36 cellular contexts compared by ENCODE assay signal in genomic region chr2:177730792-177731191, GRCh38.
"Had no signal": no experiment of that assay in that cellular context is flagged by ENCODE, and none has a peak within 500 bp of the region (broad histone marks: within the 10 kb centered on the region; RNA-seq: fewer than 3 reads in every experiment).

No MANE protein-coding gene starts in this region.

- ATAC-seq: activated CD4-positive, alpha-beta T cell treated with anti-CD3 and anti-CD28 coated beads for 36 hours; activated CD8-positive, alpha-beta memory T cell treated with anti-CD3 and anti-CD28 coated beads, Interleukin-2, amount 10 ng/mL, durations not matched to agents 7 days and 5 days; activated CD8-positive, alpha-beta T cell treated with anti-CD3 and anti-CD28 coated beads, Interleukin-2, amount 10 ng/mL, durations not matched to agents 7 days and 5 days; activated naive CD4-positive, alpha-beta T cell treated with anti-CD3 and anti-CD28 coated beads, Interleukin-2, amount 50 U/mL, for 72 hours; activated T-cell treated with anti-CD3 and anti-CD28 coated beads, Interleukin-2, amount 50 U/mL, for 72 hours; heart left ventricle; T-helper 17 cell had no signal

- H3K36me3 Mint-ChIP-seq: activated CD4-positive, alpha-beta memory T cell treated with anti-CD3 and anti-CD28 coated beads for 36 hours; activated CD8-positive, alpha-beta memory T cell treated with anti-CD3 and anti-CD28 coated beads, Interleukin-2, amount 10 ng/mL, durations not matched to agents 7 days and 5 days; activated naive CD4-positive, alpha-beta T cell treated with anti-CD3 and anti-CD28 coated beads, Interleukin-2, amount 10 ng/mL, durations not matched to agents 7 days and 5 days; activated naive CD4-positive, alpha-beta T cell treated with anti-CD3 and anti-CD28 coated beads, Interleukin-2, amount 50 U/mL, for 72 hours; activated naive CD8-positive, alpha-beta T cell treated with anti-CD3 and anti-CD28 coated beads, Interleukin-2, amount 10 ng/mL, durations not matched to agents 7 days and 5 days; brain had no signal

- H3K27ac ChIP-seq: ascending aorta, breast epithelium, cardiac muscle cell, colonic mucosa, epithelial cell of prostate, heart left ventricle, WERI-Rb-1 had no signal

- FAIRE-seq: endometrium, endothelial cell of umbilical vein, frontal cortex had no signal

- H3K4me3 Mint-ChIP-seq: activated CD4-positive, alpha-beta memory T cell treated with anti-CD3 and anti-CD28 coated beads for 36 hours; activated CD4-positive, alpha-beta T cell treated with anti-CD3 and anti-CD28 coated beads for 36 hours; activated CD4-positive, alpha-beta T cell treated with anti-CD3 and anti-CD28 coated beads, Interleukin-2, amount 10 ng/mL, durations not matched to agents 24 days and 14 days; activated CD8-positive, alpha-beta memory T cell treated with anti-CD3 and anti-CD28 coated beads, Interleukin-2, amount 10 ng/mL, durations not matched to agents 7 days and 5 days; activated CD8-positive, alpha-beta T cell treated with anti-CD3 and anti-CD28 coated beads, Interleukin-2, amount 10 ng/mL, durations not matched to agents 7 days and 5 days; activated naive CD4-positive, alpha-beta T cell treated with anti-CD3 and anti-CD28 coated beads, Interleukin-2, amount 10 ng/mL, durations not matched to agents 7 days and 5 days; activated naive CD8-positive, alpha-beta T cell treated with anti-CD3 and anti-CD28 coated beads, Interleukin-2, amount 10 ng/mL, durations not matched to agents 7 days and 5 days; activated T-cell treated with anti-CD3 and anti-CD28 coated beads, Interleukin-2, amount 50 U/mL, for 24 hours; activated T-cell treated with anti-CD3 and anti-CD28 coated beads, Interleukin-2, amount 50 U/mL, for 72 hours; brain; T-helper 17 cell; T-helper 2 cell treated with Interferon-gamma antibody and Interleukin-4, amounts not matched to agents 5 μg/mL and 100 μg/mL, for 36 hours had no signal

- H3K36me3 ChIP-seq: ascending aorta, breast epithelium, cardiac muscle cell, colonic mucosa, heart left ventricle, WERI-Rb-1 had no signal

- H3K9me3 Mint-ChIP-seq: activated CD4-positive, alpha-beta memory T cell treated with anti-CD3 and anti-CD28 coated beads for 36 hours; activated CD4-positive, alpha-beta T cell treated with anti-CD3 and anti-CD28 coated beads, Interleukin-2, amount 10 ng/mL, durations not matched to agents 24 days and 14 days; activated naive CD4-positive, alpha-beta T cell treated with anti-CD3 and anti-CD28 coated beads, Interleukin-2, amount 10 ng/mL, durations not matched to agents 7 days and 5 days; activated naive CD4-positive, alpha-beta T cell treated with anti-CD3 and anti-CD28 coated beads, Interleukin-2, amount 50 U/mL, for 72 hours; activated naive CD8-positive, alpha-beta T cell treated with anti-CD3 and anti-CD28 coated beads, Interleukin-2, amount 10 ng/mL, durations not matched to agents 7 days and 5 days; activated T-cell treated with anti-CD3 and anti-CD28 coated beads, Interleukin-2, amount 50 U/mL, for 24 hours; activated T-cell treated with anti-CD3 and anti-CD28 coated beads, Interleukin-2, amount 50 U/mL, for 72 hours; brain; T-helper 2 cell treated with Interferon-gamma antibody and Interleukin-4, amounts not matched to agents 5 μg/mL and 100 μg/mL, for 36 hours had no signal

- DNase-seq: activated CD4-positive, alpha-beta memory T cell treated with anti-CD3 and anti-CD28 coated beads for 36 hours; activated CD4-positive, alpha-beta T cell treated with anti-CD3 and anti-CD28 coated beads for 36 hours; activated CD4-positive, alpha-beta T cell treated with anti-CD3 and anti-CD28 coated beads, Interleukin-2, amount 10 ng/mL, durations not matched to agents 24 days and 14 days; activated CD4-positive, CD25-positive, alpha-beta regulatory T cell; activated CD4-positive, CD25-positive, alpha-beta regulatory T cell treated with anti-CD3 and anti-CD28 coated beads, Interleukin-2, amount 50 U/mL, for 72 hours; activated CD8-positive, alpha-beta memory T cell treated with anti-CD3 and anti-CD28 coated beads, Interleukin-2, amount 10 ng/mL, durations not matched to agents 7 days and 5 days; activated CD8-positive, alpha-beta memory T cell treated with anti-CD3 and anti-CD28 coated beads, Interleukin-2, amount 50 U/mL, for 4 hours; activated CD8-positive, alpha-beta T cell treated with anti-CD3 and anti-CD28 coated beads, Interleukin-2, amount 10 ng/mL, durations not matched to agents 7 days and 5 days; activated gamma-delta T cell; activated naive CD4-positive, alpha-beta T cell; activated naive CD4-positive, alpha-beta T cell treated with anti-CD3 and anti-CD28 coated beads, Interleukin-2, amount 10 ng/mL, durations not matched to agents 7 days and 5 days; activated naive CD8-positive, alpha-beta T cell treated with anti-CD3 and anti-CD28 coated beads, Interleukin-2, amount 10 ng/mL, durations not matched to agents 7 days and 5 days; activated T-cell treated with anti-CD3 and anti-CD28 coated beads for 4 hours; activated T-cell treated with anti-CD3 and anti-CD28 coated beads, Interleukin-2, amount 50 U/mL, for 24 hours; activated T-cell treated with anti-CD3 and anti-CD28 coated beads, Interleukin-2, amount 50 U/mL, for 72 hours; central memory CD4-positive, alpha-beta T cell; cerebellar nuclear complex; colonic mucosa; effector CD8-positive, alpha-beta T cell; foreskin fibroblast; glutamatergic neuron; heart left ventricle; T-helper 1 cell; T-helper 17 cell; T1000; WERI-Rb-1 had no signal

- H3K9me3 ChIP-seq: ascending aorta, breast epithelium, colonic mucosa, heart left ventricle had no signal

- H3K27ac Mint-ChIP-seq: activated CD4-positive, alpha-beta memory T cell treated with anti-CD3 and anti-CD28 coated beads for 36 hours; activated CD4-positive, alpha-beta T cell treated with anti-CD3 and anti-CD28 coated beads for 36 hours; activated CD4-positive, alpha-beta T cell treated with anti-CD3 and anti-CD28 coated beads, Interleukin-2, amount 10 ng/mL, durations not matched to agents 24 days and 14 days; activated CD8-positive, alpha-beta memory T cell treated with anti-CD3 and anti-CD28 coated beads, Interleukin-2, amount 10 ng/mL, durations not matched to agents 7 days and 5 days; activated CD8-positive, alpha-beta T cell treated with anti-CD3 and anti-CD28 coated beads, Interleukin-2, amount 10 ng/mL, durations not matched to agents 7 days and 5 days; activated naive CD4-positive, alpha-beta T cell treated with anti-CD3 and anti-CD28 coated beads, Interleukin-2, amount 10 ng/mL, durations not matched to agents 7 days and 5 days; activated naive CD8-positive, alpha-beta T cell treated with anti-CD3 and anti-CD28 coated beads, Interleukin-2, amount 10 ng/mL, durations not matched to agents 7 days and 5 days; activated T-cell treated with anti-CD3 and anti-CD28 coated beads, Interleukin-2, amount 50 U/mL, for 24 hours; activated T-cell treated with anti-CD3 and anti-CD28 coated beads, Interleukin-2, amount 50 U/mL, for 72 hours; brain; T-helper 17 cell; T-helper 2 cell treated with Interferon-gamma antibody and Interleukin-4, amounts not matched to agents 5 μg/mL and 100 μg/mL, for 36 hours had no signal

- H3K4me3 ChIP-seq: ascending aorta, breast epithelium, cardiac muscle cell, colonic mucosa, heart left ventricle had no signal

- H3K4me1 ChIP-seq: ascending aorta, breast epithelium, colonic mucosa had no signal

- H3K4me1 Mint-ChIP-seq: activated CD4-positive, alpha-beta T cell treated with anti-CD3 and anti-CD28 coated beads for 36 hours; activated naive CD4-positive, alpha-beta T cell treated with anti-CD3 and anti-CD28 coated beads, Interleukin-2, amount 10 ng/mL, durations not matched to agents 7 days and 5 days had no signal

- H3K27me3 ChIP-seq: ascending aorta, breast epithelium, colonic mucosa had no signal
